8 cellular contexts compared by ENCODE assay signal in the genomic region with DNA sequence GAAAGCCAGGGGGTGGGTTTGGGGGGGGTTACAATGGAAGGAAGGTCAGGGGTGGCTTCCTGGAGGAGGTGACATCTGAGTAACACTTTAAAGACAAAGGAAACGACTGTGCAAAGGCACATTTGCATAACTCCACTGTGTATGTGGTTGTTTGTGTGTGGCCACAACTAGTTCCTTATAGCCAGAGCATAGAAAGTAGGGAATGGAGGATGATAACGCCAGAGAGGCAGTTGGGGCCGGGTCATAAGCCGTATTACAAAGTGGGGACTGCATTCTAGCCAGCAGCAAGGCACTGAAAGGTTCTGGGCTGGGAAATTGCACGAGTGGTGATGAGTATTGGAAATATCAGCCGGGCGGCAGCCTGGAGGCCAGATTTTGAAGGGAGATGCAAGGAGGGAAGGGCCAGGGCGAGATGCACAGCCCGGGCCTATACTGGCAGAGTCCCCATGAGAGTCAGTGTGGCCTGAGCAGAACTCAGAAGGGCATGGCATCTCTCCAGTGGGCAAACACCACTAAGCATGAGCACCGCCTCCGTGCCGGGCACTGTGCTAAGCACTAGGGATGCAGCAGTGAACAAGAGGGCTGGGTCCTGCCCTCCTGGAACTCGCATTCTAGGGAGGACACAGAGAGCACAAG. TPM values are rescaled to one million over a fixed set of nuclear protein-coding genes. Genes with fewer than 3 reads are reported as not detected.
DNase-seq lines count a peak whose midpoint lies in the region; ATAC-seq, FAIRE-seq and TF ChIP-seq lines count a peak whose summit lies in the region.

No MANE protein-coding gene starts in this region.

- peaks cover 0 to 5% of the 10 kb centered on the region in 2 experiments for H3K36me3 ChIP-seq in keratinocyte (ENCODE audit: control insufficient read depth in 2 of 2, extremely low read depth in 1 of 2, insufficient read depth in 2 of 2, low read length in 2 of 2)
- peaks cover 3 to 29% (median 4%) of the 10 kb centered on the region in 3 donors for H3K36me3 ChIP-seq in tibial artery

- WGBS in right cardiac atrium: 9% methylated on average over 13 of the region's 13 CpGs

- POLR2A ChIA-PET in RWPE1 (lab: Yijun Ruan, JAX; ENCODE audit: low non-redundant PET): no interaction called here

- H3K4me3 ChIP-seq in right cardiac atrium (ENCODE audit: low read length) (no peak overlapping the region), keratinocyte (ENCODE audit: control insufficient read depth in 2 of 3, extremely low read depth in 1 of 3, insufficient read depth in 2 of 3, low read depth in 1 of 3, low read length in 3 of 3) (no peak overlapping the region), tibial artery (no peak overlapping the region)

- peak overlapping the region; percentile 42 for H3K9ac ChIP-seq in keratinocyte (ENCODE audit: control insufficient read depth, extremely low read depth, insufficient read depth, low read length)

- H3K27me3 ChIP-seq in right cardiac atrium (ENCODE audit: control insufficient read depth, insufficient read depth) (no peaks in the 10 kb centered on the region), keratinocyte (ENCODE audit: control insufficient read depth, extremely low read depth, insufficient read depth, low read length) (no peaks in the 10 kb centered on the region), tibial artery (no peaks in the 10 kb centered on the region)

- H3K27ac ChIP-seq in right cardiac atrium (ENCODE audit: low read length) (peak overlapping the region; percentile 98), RWPE1 (peak overlapping the region; percentile 85), keratinocyte (ENCODE audit: control insufficient read depth, insufficient read depth, low read length) (peak overlapping the region; percentile 44), tibial artery (peak overlapping the region; percentile 92 to 95)

- CTCF ChIA-PET in RWPE1 (lab: Yijun Ruan, JAX): no interaction called here

- H2AFZ ChIP-seq in keratinocyte (ENCODE audit: control insufficient read depth, low read length): no peak overlapping the region

- peak in 1 of 2 donors; percentile 2 for ATAC-seq in right cardiac atrium
- ATAC-seq in left ventricle myocardium superior: no peak

- H3K9me1 ChIP-seq in keratinocyte (ENCODE audit: control insufficient read depth, extremely low read depth, insufficient read depth, low read length): no peaks in the 10 kb centered on the region

- intact Hi-C loops in right cardiac atrium (cut with DNase I) (no loop called here), left ventricle myocardium superior (cut with micrococcal nuclease) (loop anchor here (5.0 kb wide), 1 partner anchor 36 kb away; a partner anchor contains a TSS), tibial artery (cut with DNase I; ENCODE audit: low total_unique reads) (no loop called here), posterior vena cava (cut with DNase I) (no loop called here)

- peak overlapping the region; percentile 49 for H3K4me2 ChIP-seq in keratinocyte (ENCODE audit: control insufficient read depth, extremely low read depth, insufficient read depth, low read depth, low read length)

- no peaks in the 10 kb centered on the region for H3K79me2 ChIP-seq in keratinocyte (ENCODE audit: control insufficient read depth, insufficient read depth, low read length)

- H3K4me1 ChIP-seq in right cardiac atrium (ENCODE audit: control insufficient read depth, insufficient read depth, low read length) (peaks cover 35% of the 10 kb centered on the region), keratinocyte (ENCODE audit: control insufficient read depth, extremely low read depth, insufficient read depth, low read length) (peaks cover 57% of the 10 kb centered on the region), tibial artery (peaks cover 5 to 67% (median 57%) of the 10 kb centered on the region in 4 donors)

- H3K9me3 ChIP-seq in right cardiac atrium (ENCODE audit: control insufficient read depth, low read length) (no peaks in the 10 kb centered on the region), keratinocyte (ENCODE audit: control insufficient read depth, low read depth, low read length) (no peaks in the 10 kb centered on the region), tibial artery (no peaks in the 10 kb centered on the region)

- no peak for FAIRE-seq in keratinocyte (lab: Jason Lieb, UNC)

- no peak for TF ChIP-seq CTCF in RWPE1 (conservative IDR thresholded peaks at IDR 0.05; ENCODE audit: low read depth)
- TF ChIP-seq CTCF in keratinocyte (optimal IDR thresholded peaks at IDR 0.05 in 1 of 3, IDR thresholded peaks at IDR 0.05 in 1 of 3, conservative IDR thresholded peaks at IDR 0.05 in 1 of 3; ENCODE audit: extremely low read depth in 1 of 3, insufficient read depth in 2 of 3, low read length in 3 of 3): no peak
- no peak for TF ChIP-seq CTCF in tibial artery (IDR thresholded peaks at IDR 0.05)

- no peaks in the 10 kb centered on the region for H4K20me1 ChIP-seq in keratinocyte (ENCODE audit: control insufficient read depth, extremely low read depth, insufficient read depth, low read length)

- dilution Hi-C loops in keratinocyte (cut with MboI; ENCODE audit: extremely low pct_ligation_motif_present, low sequenced_read_pairs): no loop called here

- DNase-seq in right cardiac atrium (no peak), left ventricle myocardium superior (no peak), RWPE1 (ENCODE audit: low spot score) (no peak), keratinocyte (ENCODE audit: low read depth, low spot score) (no peak), tibial artery (no peak), HuH-7 (ENCODE audit: low spot score) (no peak), posterior vena cava (ENCODE audit: low spot score) (no peak), Ammon's horn (ENCODE audit: low spot score) (no peak)

RNA-seq across cellular contexts. Expression of a gene that starts 33.6 kb away (rescaled TPM):
- total RNA-seq in right cardiac atrium: 10 to 100 TPM; 23.6 to 25.6 (median 24.8) TPM
- polyA plus RNA-seq in right cardiac atrium: 18.2 TPM
- total RNA-seq in left ventricle myocardium superior: 16.8 TPM
- 19.7 to 26.3 TPM (median 22.4 TPM) in 3 replicates for polyA plus RNA-seq in keratinocyte
- 31.6 TPM for polyA plus RNA-seq in keratinocyte (2011; ENCODE audit: low read depth)
- 23.0 and 24.8 TPM in 2 replicates for polyA plus RNA-seq in keratinocyte (2011; cell fraction: cytosol; rRNA removed)
- polyA plus RNA-seq in keratinocyte (2011; cell fraction: nucleus; rRNA removed): 29.8 and 36.3 TPM in 2 replicates
- 12.9 and 18.8 TPM in 2 replicates for polyA plus RNA-seq in keratinocyte (2012; ENCODE audit: low replicate concordance)
- 22.8 to 59.0 TPM (median 58.9 TPM) in 3 replicates for polyA minus RNA-seq in keratinocyte
- 23.4 TPM for polyA minus RNA-seq in keratinocyte (2011; cell fraction: cytosol; rRNA and poly(A)+ RNA removed)
- 12.1 and 17.3 TPM in 2 replicates for polyA minus RNA-seq in keratinocyte (2011; cell fraction: nucleus; rRNA and poly(A)+ RNA removed)
- 10 to 100 TPM; 23.6 to 37.2 TPM for total RNA-seq in posterior vena cava

RNA-seq across cellular contexts. Expression of a gene that starts 36.1 kb away (rescaled TPM):
- total RNA-seq in right cardiac atrium (10 to 100 TPM in 3 of 4 donors, 1 to 10 TPM in 1; 8.9 to 19.0 (median 13.3) TPM), left ventricle myocardium superior (9.1 TPM), posterior vena cava (10 to 100 TPM; 22.0 to 25.4 TPM)
- polyA plus RNA-seq in right cardiac atrium (17.7 TPM), keratinocyte (34.7 to 40.3 TPM (median 38.0 TPM) in 3 replicates)
- polyA plus RNA-seq in keratinocyte (2011; ENCODE audit: low read depth): not detected
- polyA plus RNA-seq in keratinocyte (2011; cell fraction: cytosol; rRNA removed): 33.9 and 39.4 TPM in 2 replicates
- polyA plus RNA-seq in keratinocyte (2011; cell fraction: nucleus; rRNA removed): 16.9 and 18.1 TPM in 2 replicates
- polyA plus RNA-seq in keratinocyte (2012; ENCODE audit: low replicate concordance): 11.9 and 38.6 TPM in 2 replicates
- 11.2 to 17.1 TPM (median 12.5 TPM) in 3 replicates for polyA minus RNA-seq in keratinocyte
- 33.2 TPM for polyA minus RNA-seq in keratinocyte (2011; cell fraction: cytosol; rRNA and poly(A)+ RNA removed)
- 5.6 and 8.8 TPM in 2 replicates for polyA minus RNA-seq in keratinocyte (2011; cell fraction: nucleus; rRNA and poly(A)+ RNA removed)

RNA-seq across cellular contexts. Expression of a gene that starts 49.9 kb away (rescaled TPM):
- total RNA-seq in right cardiac atrium (1 to 10 TPM in 3 of 4 donors, under 1 TPM in 1; 0.82 to 2.6 (median 1.9) TPM), left ventricle myocardium superior (2.1 TPM), posterior vena cava (1 to 10 TPM; 2.1 to 3.1 TPM)
- polyA plus RNA-seq in right cardiac atrium (0.14 TPM), keratinocyte (0.23 to 0.85 TPM (median 0.24 TPM) in 3 replicates)
- not detected for polyA plus RNA-seq in keratinocyte (2011; ENCODE audit: low read depth)
- 0.09 and 0.64 TPM in 2 replicates for polyA plus RNA-seq in keratinocyte (2011; cell fraction: cytosol; rRNA removed)
- 0.36 and 0.44 TPM in 2 replicates for polyA plus RNA-seq in keratinocyte (2011; cell fraction: nucleus; rRNA removed)
- polyA plus RNA-seq in keratinocyte (2012; ENCODE audit: low replicate concordance): 0.33 and 0.37 TPM in 2 replicates
- polyA minus RNA-seq in keratinocyte: 0.33 TPM in 1 of 3 replicates, not detected in the others
- polyA minus RNA-seq in keratinocyte (2011; cell fraction: cytosol; rRNA and poly(A)+ RNA removed): 3.1 TPM
- polyA minus RNA-seq in keratinocyte (2011; cell fraction: nucleus; rRNA and poly(A)+ RNA removed): 0.84 and 0.93 TPM in 2 replicates

Comparison
In these comparisons a context has a peak if more than half of its experiments do, and no peak if none do; other contexts are left out.
1. H3K27ac ChIP-seq: peak in every context shown above with its lines; median percentile 98 in right cardiac atrium; 94 in tibial artery; 85 in RWPE1; 44 in keratinocyte.